8 cellular contexts compared by ENCODE assay signal in the genomic region with DNA sequence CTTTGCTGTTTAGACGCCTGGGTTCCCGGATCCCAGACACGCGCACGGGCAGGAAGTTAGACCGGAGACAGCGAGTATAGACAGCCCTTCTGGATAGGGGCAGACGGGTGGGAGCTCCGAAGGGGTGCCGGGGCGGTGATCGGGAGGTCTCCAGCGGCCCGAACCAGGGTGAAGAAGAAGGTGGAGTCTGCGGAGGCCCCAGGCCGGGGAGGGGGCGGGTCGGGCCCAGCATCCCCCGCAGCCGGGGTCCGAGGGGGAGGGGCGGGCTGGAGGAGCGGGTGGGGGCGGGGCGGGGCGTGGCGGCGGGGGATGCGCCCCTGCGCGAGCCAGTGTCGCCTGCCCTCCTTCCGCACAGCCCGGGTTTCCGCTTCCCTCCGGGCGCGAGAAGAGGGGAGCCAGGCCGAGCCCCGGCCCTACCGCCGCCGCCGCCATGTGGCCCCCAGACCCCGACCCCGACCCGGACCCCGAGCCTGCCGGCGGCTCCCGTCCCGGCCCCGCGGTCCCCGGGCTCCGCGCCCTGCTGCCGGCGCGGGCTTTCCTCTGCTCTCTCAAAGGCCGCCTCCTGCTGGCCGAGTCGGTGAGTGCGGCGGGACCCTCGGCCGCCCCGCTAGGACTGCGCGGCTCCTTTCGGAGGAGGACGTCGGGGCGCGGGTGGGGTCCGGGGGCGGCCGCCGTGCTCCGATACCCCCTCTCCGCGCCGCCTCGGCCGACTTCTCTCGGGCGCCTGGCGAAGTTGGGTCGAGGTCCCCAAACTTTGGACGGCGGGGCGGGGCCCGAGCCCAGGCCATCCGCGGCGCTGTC. TPM values are rescaled to one million over a fixed set of nuclear protein-coding genes. Genes with fewer than 3 reads are reported as not detected.
DNase-seq lines count a peak whose midpoint lies in the region; ATAC-seq, FAIRE-seq and TF ChIP-seq lines count a peak whose summit lies in the region.

A gene with protein sequence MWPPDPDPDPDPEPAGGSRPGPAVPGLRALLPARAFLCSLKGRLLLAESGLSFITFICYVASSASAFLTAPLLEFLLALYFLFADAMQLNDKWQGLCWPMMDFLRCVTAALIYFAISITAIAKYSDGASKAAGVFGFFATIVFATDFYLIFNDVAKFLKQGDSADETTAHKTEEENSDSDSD (plus strand): TSS at position 329 of the 801 bp plus-strand sequence. CDS start 102 bp downstream, at position 431.

- H3K27ac Mint-ChIP-seq in activated T-helper 17 cell treated with anti-CD3 and anti-CD28 coated beads, Interleukin-2, amount 50 U/mL, for 72 hours: peak within 1 kb of the TSS; percentile 83

- FAIRE-seq in A549 (lab: Jason Lieb, UNC) (no peak), GM18507 (lab: Jason Lieb, UNC) (no peak)

- peak within 1 kb of the TSS; percentile 84 for H3K14ac ChIP-seq in neuronal stem cell (ENCODE audit: low read length)

- H2BK15ac ChIP-seq in neuronal stem cell (ENCODE audit: low read length): peak within 1 kb of the TSS; percentile 1

- TF ChIP-seq EP300 in A549 (IDR thresholded peaks at IDR 0.05): no peak

- H2AFZ ChIP-seq in neuronal stem cell (ENCODE audit: low read length): peak within 1 kb of the TSS; percentile 98

- H4K8ac ChIP-seq in neuronal stem cell (ENCODE audit: low read depth, low read length): no peak within 1 kb of the TSS

- peak within 1 kb of the TSS; percentile 66 for H2BK120ac ChIP-seq in neuronal stem cell (ENCODE audit: low read depth, low read length)

- TF ChIP-seq POLR2A in A549 (IDR thresholded peaks at IDR 0.05; ENCODE audit: low read length) (peak; percentile 44), Peyer's patch (IDR thresholded peaks at IDR 0.05) (no peak)

- ATAC-seq in A549 (peak; percentile 66 to 74), HG03280 (IDR thresholded peaks at IDR 0.05; ENCODE audit: unreplicated experiment) (peak; percentile 54), thoracic aorta (ENCODE audit: insufficient number of reproducible peaks, low FRiP score, low read depth) (no peak)
- peak; percentile 63 for ATAC-seq in activated T-helper 17 cell treated with anti-CD3 and anti-CD28 coated beads, Interleukin-2, amount 50 U/mL, for 72 hours (replicated peaks)

- H3K27ac ChIP-seq in A549: peak within 1 kb of the TSS; percentile 99
- peak within 1 kb of the TSS; percentile 82 to 87 (median 84) for H3K27ac ChIP-seq in Peyer's patch
- H3K27ac ChIP-seq in neuronal stem cell (replicated peaks; ENCODE audit: low read length): peak within 1 kb of the TSS; percentile 98
- H3K27ac ChIP-seq in thoracic aorta: peak within 1 kb of the TSS; percentile 80 to 83

- H3K36me3 Mint-ChIP-seq in activated T-helper 17 cell treated with anti-CD3 and anti-CD28 coated beads, Interleukin-2, amount 50 U/mL, for 72 hours (ENCODE audit: low read depth): peaks cover 20% of the 10 kb centered on the region

- peaks cover 19% of the 10 kb centered on the region for H3K79me1 ChIP-seq in neuronal stem cell (ENCODE audit: low read depth, low read length)

- H3K9me3 ChIP-seq in A549: no peaks in the 10 kb centered on the region
- peaks cover 0 to 10% (median 0%) of the 10 kb centered on the region in 4 donors for H3K9me3 ChIP-seq in Peyer's patch
- H3K9me3 ChIP-seq in neuronal stem cell (replicated peaks in 1 of 2; ENCODE audit: control insufficient read depth in 2 of 2, insufficient read depth in 1 of 2, low read depth in 1 of 2, low read length in 2 of 2): no peaks in the 10 kb centered on the region
- H3K9me3 ChIP-seq in thoracic aorta: no peaks in the 10 kb centered on the region

- peak within 1 kb of the TSS; percentile 31 for H2BK12ac ChIP-seq in neuronal stem cell (ENCODE audit: low read length)

- peak within 1 kb of the TSS; percentile 80 for H3K4me2 ChIP-seq in A549
- peak within 1 kb of the TSS; percentile 92 for H3K4me2 ChIP-seq in neuronal stem cell (ENCODE audit: insufficient read depth, low read length, poor library complexity, severe bottlenecking)

- H3K18ac ChIP-seq in neuronal stem cell (ENCODE audit: low read length): peak within 1 kb of the TSS; percentile 94

- peak within 1 kb of the TSS; percentile 86 for H3K4me3 ChIP-seq in A549
- peak within 1 kb of the TSS; percentile 75 to 83 (median 81) for H3K4me3 ChIP-seq in Peyer's patch
- H3K4me3 ChIP-seq in fibroblast of villous mesenchyme (ENCODE audit: low read depth, low read length): peak within 1 kb of the TSS; percentile 72
- H3K4me3 ChIP-seq in neuronal stem cell (ENCODE audit: low read length in 2 of 2): peak within 1 kb of the TSS; percentile 48 to 88
- H3K4me3 ChIP-seq in thoracic aorta: peak within 1 kb of the TSS; percentile 90

- H3K36me3 ChIP-seq in Peyer's patch (no peaks in the 10 kb centered on the region), neuronal stem cell (replicated peaks in 1 of 2; ENCODE audit: control insufficient read depth in 2 of 2, insufficient read depth in 2 of 2, low read length in 2 of 2) (peaks cover 13 to 30% of the 10 kb centered on the region in 2 donors), thoracic aorta (peaks cover 2% of the 10 kb centered on the region)

- H3K27me3 Mint-ChIP-seq in activated T-helper 17 cell treated with anti-CD3 and anti-CD28 coated beads, Interleukin-2, amount 50 U/mL, for 72 hours: no peaks in the 10 kb centered on the region

- DNase-seq in A549 (ENCODE audit: low read depth in 1 of 2, low spot score in 1 of 2) (peak; percentile 67 to 70), GM18507 (ENCODE audit: extremely low spot score, insufficient read length, low read depth) (peak; percentile 54), Peyer's patch (peak; percentile 67 to 79 (median 75)), fibroblast of villous mesenchyme (ENCODE audit: low read depth) (peak; percentile 56), neuronal stem cell (ENCODE audit: low spot score) (peak; percentile 74), thoracic aorta (ENCODE audit: low spot score) (no peak)

- H3K4me3 Mint-ChIP-seq in activated T-helper 17 cell treated with anti-CD3 and anti-CD28 coated beads, Interleukin-2, amount 50 U/mL, for 72 hours: peak within 1 kb of the TSS; percentile 84

- H3K4ac ChIP-seq in neuronal stem cell (ENCODE audit: low read length): peak within 1 kb of the TSS; percentile 97

- peak within 1 kb of the TSS; percentile 100 for H2AK5ac ChIP-seq in neuronal stem cell (ENCODE audit: low read depth, low read length)

- H3K4me1 Mint-ChIP-seq in activated T-helper 17 cell treated with anti-CD3 and anti-CD28 coated beads, Interleukin-2, amount 50 U/mL, for 72 hours: peaks cover 32% of the 10 kb centered on the region

- POLR2A ChIA-PET in A549 (lab: Yijun Ruan, JAX): interaction anchor here (0.9 to 2.5 kb wide), 7 partner anchors 35 to 198 kb away, joined by 3 to 13 read pairs (median 6); partner anchors contain the start of gene CKLF

- peak; percentile 88 for TF ChIP-seq CTCF in A549 (IDR thresholded peaks at IDR 0.05)
- TF ChIP-seq CTCF in Peyer's patch (IDR thresholded peaks at IDR 0.05): peak; percentile 60 to 83 (median 66)
- peak; percentile 42 for TF ChIP-seq CTCF in fibroblast of villous mesenchyme (IDR thresholded peaks at IDR 0.05; ENCODE audit: insufficient read depth, low read depth, low read length)
- peak; percentile 82 for TF ChIP-seq CTCF in thoracic aorta (IDR thresholded peaks at IDR 0.05)

- H2BK5ac ChIP-seq in neuronal stem cell (ENCODE audit: low read length): peak within 1 kb of the TSS; percentile 2

- H3K9me3 Mint-ChIP-seq in activated T-helper 17 cell treated with anti-CD3 and anti-CD28 coated beads, Interleukin-2, amount 50 U/mL, for 72 hours: peaks cover 6% of the 10 kb centered on the region

- H3K23ac ChIP-seq in neuronal stem cell (ENCODE audit: low read depth, low read length, poor library complexity): peak within 1 kb of the TSS; percentile 89

- CTCF ChIA-PET in A549 (lab: Yijun Ruan, JAX): interaction anchor here (0.5 to 1.9 kb wide), 23 partner anchors 13 to 249 kb away, joined by 3 to 11 read pairs (median 3); partner anchors contain the start of gene CMTM2

- WGBS in A549 (ENCODE audit: missing lambda C conversion rate): 1% methylated on average over 20 of the region's 96 CpGs
- WGBS in neuronal stem cell (ENCODE audit: extremely low coverage in 2 of 2, insufficient read length in 2 of 2, insufficient replicate concordance in 1 of 2), 2 donors: no CpG with 5 or more reads among the region's 96 CpGs

- peak within 1 kb of the TSS; percentile 94 for H3K9ac ChIP-seq in neuronal stem cell (ENCODE audit: low read depth, low read length, poor library complexity)

- H4K91ac ChIP-seq in neuronal stem cell (ENCODE audit: low read depth, low read length, poor library complexity): no peak within 1 kb of the TSS

- H3K27me3 ChIP-seq in Peyer's patch (no peaks in the 10 kb centered on the region), neuronal stem cell (ENCODE audit: control insufficient read depth in 3 of 3, insufficient read depth in 3 of 3, low read depth in 1 of 3, low read length in 3 of 3) (no peaks in the 10 kb centered on the region), thoracic aorta (replicated peaks; ENCODE audit: insufficient read depth) (no peaks in the 10 kb centered on the region)

- TF ChIP-seq RAD21 in A549 (conservative IDR thresholded peaks at IDR 0.05 in 1 of 2, IDR thresholded peaks at IDR 0.05 in 1 of 2): peak; percentile 46 to 75

- H3K4me1 ChIP-seq in A549 (peaks cover 32% of the 10 kb centered on the region), Peyer's patch (peaks cover 0 to 35% (median 16%) of the 10 kb centered on the region in 4 donors), neuronal stem cell (ENCODE audit: control insufficient read depth in 2 of 2, insufficient read depth in 1 of 2, low read depth in 1 of 2, low read length in 2 of 2) (peaks cover 12 to 20% of the 10 kb centered on the region in 2 donors), thoracic aorta (ENCODE audit: control insufficient read depth in 1 of 2, low read depth in 2 of 2) (peaks cover 9 to 25% of the 10 kb centered on the region in 2 donors)

TF ChIP-seq in A549, 52 proteins besides CTCF, POLR2A, EP300 and RAD21 (continues in another document):
- TF ChIP-seq SREBF2 (IDR thresholded peaks at IDR 0.05) (no peak), CHD4 (IDR thresholded peaks at IDR 0.05; ENCODE audit: borderline replicate concordance) (no peak), SMC3 (IDR thresholded peaks at IDR 0.05) (peak; percentile 78), ZSCAN20 (CRISPR knock-in tag; IDR thresholded peaks at IDR 0.05) (peak; percentile 71; the same call in 1 of the 2 replicates), POLR2AphosphoS2 (conservative IDR thresholded peaks at IDR 0.05; ENCODE audit: low read length) (no peak), KDM5A (IDR thresholded peaks at IDR 0.05) (no peak)

RNA-seq across cellular contexts. Expression of the gene that starts here (rescaled TPM):
- polyA plus RNA-seq in A549 (2011; rRNA removed) (33.9 and 36.1 TPM in 2 replicates), A549 (2017; fragmentation: RNase III; extraction: RNeasy Plus Mini Kit Qiagen cat#74134 plus additional on column Dnase treatment) (36.0 to 45.9 TPM (median 37.2 TPM) in 3 replicates)
- 56.7 and 77.4 TPM in 2 replicates for polyA plus RNA-seq in A549 (2012; cell fraction: cytosol; rRNA removed)
- polyA plus RNA-seq in A549 (2012; cell fraction: nucleus; rRNA removed): 64.2 and 71.5 TPM in 2 replicates
- 44.8 and 46.3 TPM in 2 replicates for polyA minus RNA-seq in A549 (2011; rRNA and poly(A)+ RNA removed)
- total RNA-seq in Peyer's patch (10 to 100 TPM in 2 of 4 donors, 1 to 10 TPM in 2; 4.9 to 15.7 (median 11.3) TPM), fibroblast of villous mesenchyme (22.0 and 26.7 TPM in 2 replicates), thoracic aorta (10 to 100 TPM; 16.6 to 20.7 TPM)
- 10 to 100 TPM; 46.7 to 64.1 TPM for total RNA-seq in activated T-helper 17 cell treated with anti-CD3 and anti-CD28 coated beads, Interleukin-2, amount 50 U/mL, for 72 hours
- 92.9 TPM for polyA plus RNA-seq in neuronal stem cell (2013, experiment 1 of 2)
- polyA plus RNA-seq in neuronal stem cell (2013, experiment 2 of 2): 91.8 TPM
